In the genomic region with DNA sequence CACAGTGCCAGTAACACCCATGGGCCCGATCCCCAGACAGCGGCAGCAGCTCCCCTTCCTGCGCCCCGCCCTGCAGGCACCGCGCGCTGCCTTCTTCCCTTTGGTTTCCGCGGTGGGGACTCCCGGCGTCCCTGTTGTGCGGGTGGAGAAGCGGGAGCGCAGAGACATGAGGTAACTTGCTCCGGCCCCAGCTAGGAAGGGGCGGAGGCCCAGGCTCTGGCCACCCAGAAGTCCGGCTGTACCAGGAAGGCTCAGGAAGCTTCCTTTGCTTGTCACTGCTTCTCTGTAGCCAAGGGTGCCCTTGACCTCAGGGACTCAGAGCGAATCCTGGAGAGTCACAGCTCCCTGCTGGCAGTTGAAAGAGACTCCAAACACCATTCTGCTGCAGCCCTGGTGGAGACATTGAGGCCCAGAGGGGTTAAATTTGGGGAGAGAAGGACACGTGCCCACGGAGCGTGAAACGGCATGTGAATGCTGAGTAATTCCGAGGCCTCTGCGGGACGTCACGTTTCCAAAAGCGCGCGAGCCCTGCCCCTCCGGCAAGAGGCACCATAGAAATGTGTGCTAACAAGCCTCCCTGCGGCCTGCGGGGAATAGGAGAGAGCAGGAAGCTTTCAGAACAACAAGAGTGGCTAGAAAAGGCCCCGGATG, we compare ENCODE assay signal across 8 cellular contexts. TPM values are rescaled to one million over a fixed set of nuclear protein-coding genes. Genes with fewer than 3 reads are reported as not detected.
DNase-seq lines count a peak whose midpoint lies in the region; ATAC-seq and TF ChIP-seq lines count a peak whose summit lies in the region.

No MANE protein-coding gene starts in this region.

- no peak overlapping the region for H4K91ac ChIP-seq in H9 (ENCODE audit: insufficient read length, low read depth, low read length)

- H2BK120ac ChIP-seq in H9 (ENCODE audit: low read depth, low read length, poor library complexity, severe bottlenecking), result no peak overlapping the region

- H2BK20ac ChIP-seq in H9 (ENCODE audit: low read depth, low read length, poor library complexity, severe bottlenecking), result no peak overlapping the region

- CTCF ChIA-PET in SK-N-SH (lab: Yijun Ruan, JAX), result interaction anchor here (1.2 kb wide), 1 partner anchor 11 kb away, joined by 3 read pairs; no protein-coding TSS in a partner anchor

- H3K9me2 ChIP-seq in SK-N-SH, result no peaks in the 10 kb centered on the region

- H3K27me3 Mint-ChIP-seq in H9 (ENCODE audit: low read depth), result no peaks in the 10 kb centered on the region; the same call in none of the 2 replicates
- H3K27me3 Mint-ChIP-seq in activated naive CD4-positive, alpha-beta T cell treated with anti-CD3 and anti-CD28 coated beads, Interleukin-2, amount 50 U/mL, for 24 hours, result no peaks in the 10 kb centered on the region

- H3K9me3 ChIP-seq in H9 (ENCODE audit: control insufficient read depth, low read depth, low read length) (no peaks in the 10 kb centered on the region), iPS-20b (ENCODE audit: insufficient read depth, low read depth, low read length) (no peaks in the 10 kb centered on the region), SK-N-SH (no peaks in the 10 kb centered on the region)

- H3K4me1 Mint-ChIP-seq in H9, result peaks cover 29 to 30% of the 10 kb centered on the region in 2 experiments
- no peaks in the 10 kb centered on the region for H3K4me1 Mint-ChIP-seq in activated naive CD4-positive, alpha-beta T cell treated with anti-CD3 and anti-CD28 coated beads, Interleukin-2, amount 50 U/mL, for 24 hours

- H3K14ac ChIP-seq in H9 (ENCODE audit: insufficient read depth, low read length), result no peak overlapping the region

- no peaks in the 10 kb centered on the region for H3K27me3 ChIP-seq in H9 (ENCODE audit: insufficient read depth, low read length)
- no peaks in the 10 kb centered on the region for H3K27me3 ChIP-seq in iPS-20b (ENCODE audit: insufficient read depth, low read length)
- no peaks in the 10 kb centered on the region for H3K27me3 ChIP-seq in SK-N-SH (ENCODE audit: insufficient read depth)

- no peaks in the 10 kb centered on the region for H3K79me1 ChIP-seq in H9 (ENCODE audit: insufficient read depth, low read depth, low read length, poor library complexity, severe bottlenecking)

- H3K4me2 ChIP-seq in H9 (ENCODE audit: insufficient read depth, insufficient read length, low read length) (no peak overlapping the region), SK-N-SH (no peak overlapping the region)

- no peak overlapping the region for H4K5ac ChIP-seq in H9 (ENCODE audit: insufficient read length, low read depth, low read length)

- H3K4me1 ChIP-seq in H9 (ENCODE audit: insufficient read depth, low read length), result no peaks in the 10 kb centered on the region; the same call in 1 of the 2 replicates
- peaks cover 3% of the 10 kb centered on the region; the same call in 1 of the 2 replicates for H3K4me1 ChIP-seq in iPS-20b (ENCODE audit: insufficient read depth, low read length)
- H3K4me1 ChIP-seq in SK-N-SH (ENCODE audit: control insufficient read depth in 1 of 2, insufficient read depth in 2 of 2, low read depth in 1 of 2, low read length in 1 of 2), result no peaks in the 10 kb centered on the region

- H2AFZ ChIP-seq in H9 (ENCODE audit: low read length) (no peak overlapping the region), SK-N-SH (ENCODE audit: low read depth) (no peak overlapping the region)

- H3K27ac Mint-ChIP-seq in H9, result no peak overlapping the region
- peak overlapping the region; percentile 79 for H3K27ac Mint-ChIP-seq in activated naive CD4-positive, alpha-beta T cell treated with anti-CD3 and anti-CD28 coated beads, Interleukin-2, amount 50 U/mL, for 24 hours

- H3K18ac ChIP-seq in H9 (ENCODE audit: insufficient read length, low read depth, low read length), result peak overlapping the region; percentile 29

- H4K20me1 ChIP-seq in H9 (ENCODE audit: control insufficient read depth, insufficient read depth, insufficient read length), result no peaks in the 10 kb centered on the region
- H4K20me1 ChIP-seq in SK-N-SH (ENCODE audit: insufficient read depth), result no peaks in the 10 kb centered on the region

- no peak overlapping the region for H2BK5ac ChIP-seq in H9 (ENCODE audit: insufficient read length, low read length)

- H3K4me3 ChIP-seq in iPS-20b (ENCODE audit: low read length), result no peak overlapping the region
- H3K4me3 ChIP-seq in SK-N-SH (ENCODE audit: low read depth in 2 of 2, low read length in 1 of 2), result no peak overlapping the region

- no peak overlapping the region for H3K56ac ChIP-seq in H9 (ENCODE audit: insufficient read length, low read depth, low read length)

- no peaks in the 10 kb centered on the region for H3K79me2 ChIP-seq in H9 (ENCODE audit: insufficient read depth, low read length)
- no peaks in the 10 kb centered on the region for H3K79me2 ChIP-seq in SK-N-SH (ENCODE audit: insufficient read depth)

- H3K9ac ChIP-seq in H9 (ENCODE audit: extremely low read depth, insufficient read length, low read length) (no peak overlapping the region), iPS-20b (ENCODE audit: low read depth, low read length) (peak overlapping the region; percentile 7; the same call in 1 of the 2 replicates), SK-N-SH (no peak overlapping the region)

- no peaks in the 10 kb centered on the region for H3K9me3 Mint-ChIP-seq in H9
- H3K9me3 Mint-ChIP-seq in activated naive CD4-positive, alpha-beta T cell treated with anti-CD3 and anti-CD28 coated beads, Interleukin-2, amount 50 U/mL, for 24 hours, result no peaks in the 10 kb centered on the region

- no peak for TF ChIP-seq CTCF in H9 (conservative IDR thresholded peaks at IDR 0.05)
- no peak for TF ChIP-seq CTCF in SK-N-SH (IDR thresholded peaks at IDR 0.05)

- no peak overlapping the region for H3K4me3 Mint-ChIP-seq in H9
- no peak overlapping the region for H3K4me3 Mint-ChIP-seq in activated naive CD4-positive, alpha-beta T cell treated with anti-CD3 and anti-CD28 coated beads, Interleukin-2, amount 50 U/mL, for 24 hours

- TF ChIP-seq RAD21 in SK-N-SH (IDR thresholded peaks at IDR 0.05; ENCODE audit: low read length), result no peak

- TF ChIP-seq EP300 in SK-N-SH (IDR thresholded peaks at IDR 0.05; ENCODE audit: borderline replicate concordance in 1 of 2, low read depth in 1 of 2, low read length in 1 of 2), result no peak

- DNase-seq in H9, result peak; percentile 52
- DNase-seq in stimulated activated CD4-positive, alpha-beta T cell treated with anti-CD3 and anti-CD28 coated beads, Interleukin-1b, Interleukin-23, amount 100 ng/mL, for 48 hours, result peak; percentile 70
- no peak for DNase-seq in NCI-H2029 (lab: John Stamatoyannopoulos, UW)
- DNase-seq in SK-N-SH, result no peak

- no peak overlapping the region for H2BK15ac ChIP-seq in H9 (ENCODE audit: low read depth, low read length)

- H3K27ac ChIP-seq in H9 (ENCODE audit: insufficient read length, low read depth, low read length), result no peak overlapping the region
- no peak overlapping the region for H3K27ac ChIP-seq in iPS-20b (ENCODE audit: low read length)
- H3K27ac ChIP-seq in SK-N-SH (ENCODE audit: low read depth in 2 of 2, low read length in 1 of 2), result no peak overlapping the region

- H3K36me3 ChIP-seq in iPS-20b (ENCODE audit: insufficient read depth, low read depth, low read length), result no peaks in the 10 kb centered on the region
- H3K36me3 ChIP-seq in SK-N-SH (replicated peaks in 1 of 2; ENCODE audit: control insufficient read depth in 1 of 2, insufficient read depth in 2 of 2, low read length in 1 of 2), result no peaks in the 10 kb centered on the region

- H2AK5ac ChIP-seq in H9 (ENCODE audit: insufficient read length, low read length), result no peak overlapping the region

- H4K8ac ChIP-seq in H9 (replicated peaks; ENCODE audit: insufficient read length, low read depth, low read length), result no peak overlapping the region

- POLR2A ChIA-PET in SK-N-SH (lab: Yijun Ruan, JAX), result no interaction called here

- WGBS in H9 (ENCODE audit: extremely low coverage, insufficient read length, low lambda C conversion rate), result no CpG with 5 or more reads among the region's 33 CpGs
- WGBS in SK-N-SH (ENCODE audit: low lambda C conversion rate), result 94% methylated on average over 30 of the region's 33 CpGs

- no peak overlapping the region for H3K23ac ChIP-seq in H9 (ENCODE audit: insufficient read length, low read depth, low read length)

- no peaks in the 10 kb centered on the region for H3K23me2 ChIP-seq in H9 (ENCODE audit: insufficient read length, low read depth, low read length, poor library complexity, severe bottlenecking)

- H3K36me3 Mint-ChIP-seq in H9 (ENCODE audit: insufficient read depth in 1 of 3, low read depth in 3 of 3), result no peaks in the 10 kb centered on the region
- no peaks in the 10 kb centered on the region for H3K36me3 Mint-ChIP-seq in activated naive CD4-positive, alpha-beta T cell treated with anti-CD3 and anti-CD28 coated beads, Interleukin-2, amount 50 U/mL, for 24 hours

- H2BK12ac ChIP-seq in H9 (ENCODE audit: insufficient read length, low read depth, low read length), result no peak overlapping the region

- no peaks in the 10 kb centered on the region for H3F3A ChIP-seq in SK-N-SH (replicated peaks; ENCODE audit: insufficient read depth)

- no peak overlapping the region for H3K4ac ChIP-seq in H9 (ENCODE audit: low read depth, low read length)

- no peak overlapping the region for H3T11ph ChIP-seq in H9 (ENCODE audit: low read length)

- no peak for ATAC-seq in HG03354 (IDR thresholded peaks at IDR 0.05; ENCODE audit: poor library complexity, severe bottlenecking, unreplicated experiment)
- no peak for ATAC-seq in HG02610 (IDR thresholded peaks at IDR 0.05; ENCODE audit: unreplicated experiment)

TF ChIP-seq in SK-N-SH, 30 proteins besides CTCF, POLR2A, EP300 and RAD21 (continues in another document):
- TF ChIP-seq RXRA (IDR thresholded peaks at IDR 0.05; ENCODE audit: borderline replicate concordance, low read depth), result no peak
- no peak for TF ChIP-seq FOXM1 (IDR thresholded peaks at IDR 0.05; ENCODE audit: low read depth)
- no peak for TF ChIP-seq NRF1 (IDR thresholded peaks at IDR 0.05; ENCODE audit: low read depth, low read length)
- no peak for TF ChIP-seq TEAD4 (IDR thresholded peaks at IDR 0.05; ENCODE audit: borderline replicate concordance, insufficient read depth)
- no peak for TF ChIP-seq CHD2 (IDR thresholded peaks at IDR 0.05; ENCODE audit: low read length, partially characterized antibody)
- TF ChIP-seq JUND (IDR thresholded peaks at IDR 0.05), result no peak
- TF ChIP-seq FOSL2 (IDR thresholded peaks at IDR 0.05; ENCODE audit: borderline replicate concordance, low read depth), result no peak
- TF ChIP-seq GATA2 (CRISPR knock-in tag; IDR thresholded peaks at IDR 0.05), result no peak
- TF ChIP-seq, protein P1, sequence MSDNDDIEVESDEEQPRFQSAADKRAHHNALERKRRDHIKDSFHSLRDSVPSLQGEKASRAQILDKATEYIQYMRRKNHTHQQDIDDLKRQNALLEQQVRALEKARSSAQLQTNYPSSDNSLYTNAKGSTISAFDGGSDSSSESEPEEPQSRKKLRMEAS (IDR thresholded peaks at IDR 0.05; ENCODE audit: low read depth), result no peak

RNA-seq across cellular contexts. Expression of a gene that starts 6.7 kb away (rescaled TPM):
- total RNA-seq in H9 (2021), result 39.5 and 43.0 TPM in 2 replicates
- polyA plus RNA-seq in SK-N-SH (2012; rRNA removed), result 36.6 and 53.9 TPM in 2 replicates
- 18.1 and 28.6 TPM in 2 replicates for polyA plus RNA-seq in SK-N-SH (2012; cell fraction: cytosol; rRNA removed)
- 123 and 156 TPM in 2 replicates for polyA plus RNA-seq in SK-N-SH (2012; cell fraction: nucleus; rRNA removed)

RNA-seq across cellular contexts. Expression of a gene that starts 45.0 kb away (rescaled TPM):
- total RNA-seq in H9 (2021), result 4.6 and 5.1 TPM in 2 replicates
- 2.4 and 3.6 TPM in 2 replicates for polyA plus RNA-seq in SK-N-SH (2012; rRNA removed)
- polyA plus RNA-seq in SK-N-SH (2012; cell fraction: cytosol; rRNA removed), result 2.5 and 2.6 TPM in 2 replicates
- 4.0 and 8.8 TPM in 2 replicates for polyA plus RNA-seq in SK-N-SH (2012; cell fraction: nucleus; rRNA removed)

Comparison
In these comparisons a context has a peak if more than half of its experiments do, and no peak if none do; other contexts are left out.
1. DNase-seq: peak in H9 (single experiment) and stimulated activated CD4-positive, alpha-beta T cell treated with anti-CD3 and anti-CD28 coated beads, Interleukin-1b, Interleukin-23, amount 100 ng/mL, for 48 hours (single experiment); none in NCI-H2029 (single experiment) and SK-N-SH (single experiment).